Comparison of ENCODE assay signal across 8 cellular contexts in genomic region chr16:69131167-69131748, GRCh38. TPM values are rescaled to one million over a fixed set of nuclear protein-coding genes. Genes with fewer than 3 reads are reported as not detected.
DNase-seq lines count a peak whose midpoint lies in the region; ATAC-seq and TF ChIP-seq lines count a peak whose summit lies in the region.

No MANE protein-coding gene starts in this region.

- intact Hi-C loops in Panc1 (cut with micrococcal nuclease; ENCODE audit: unreplicated experiment) (no loop called here), lower leg skin (cut with DNase I; ENCODE audit: low total_unique reads) (no loop called here), tibial artery (cut with DNase I; ENCODE audit: low total_unique reads) (no loop called here)

- WGBS in lower leg skin, 2 donors = 0 to 2% methylated on average over 11 of the region's 11 CpGs

- TF ChIP-seq CTCF in 22Rv1 (IDR thresholded peaks at IDR 0.05) (no peak), GM10266 (IDR thresholded peaks at IDR 0.05; ENCODE audit: control insufficient read depth, insufficient read depth, low read depth, missing control alignments) (no peak), Panc1 (IDR thresholded peaks at IDR 0.05) (no peak), lower leg skin (IDR thresholded peaks at IDR 0.05) (no peak), tibial artery (IDR thresholded peaks at IDR 0.05) (no peak)

- CTCF ChIA-PET in Panc1 (lab: Charles Lee) = interaction anchor here (0.6 kb wide), 1 partner anchor 833 kb away, joined by 15 read pairs; no protein-coding TSS in a partner anchor

- no peaks in the 10 kb centered on the region for H3K9me3 ChIP-seq in Panc1 (ENCODE audit: control insufficient read depth, insufficient read depth, low read depth, low read length)
- H3K9me3 ChIP-seq in tibial artery = no peaks in the 10 kb centered on the region

- BruUV-seq in Panc1 (replicated peaks; lab: Mats Ljungman, UMichigan) = no TSS peak

- DNase-seq in GM10266 (ENCODE audit: extremely low spot score) (peak; percentile 54), Panc1 (ENCODE audit: low read depth, low spot score) (no peak), cerebellar cortex (ENCODE audit: low spot score) (peak; percentile 33), lower leg skin (ENCODE audit: low spot score in 2 of 2) (no peak), tibial artery (no peak), NCI-H2029 treated with DMSO at 0.1 percent for 48 hours (lab: John Stamatoyannopoulos, UW) (no peak)

- in situ Hi-C loops in Panc1 (cut with HindIII; ENCODE audit: low pct_unique_long_range_greater_than_20kb, low sequenced_read_pairs) = no loop called here

- POLR2A ChIA-PET in Panc1 (lab: Charles Lee) = interaction anchor here (0.7 kb wide), 1 partner anchor 129 kb away, joined by 4 read pairs; no protein-coding TSS in a partner anchor

- TF ChIP-seq POLR2A in lower leg skin (IDR thresholded peaks at IDR 0.05) = no peak

- no peaks in the 10 kb centered on the region for H3K27me3 ChIP-seq in Panc1 (ENCODE audit: control insufficient read depth, insufficient read depth, low read length)
- H3K27me3 ChIP-seq in tibial artery = no peaks in the 10 kb centered on the region

- H3K27ac ChIP-seq in 22Rv1 = peak overlapping the region; percentile 84
- H3K27ac ChIP-seq in Panc1 (ENCODE audit: low read length) = peak overlapping the region; percentile 89
- H3K27ac ChIP-seq in tibial artery = peak overlapping the region; percentile 77 to 81

- H3K4me1 ChIP-seq in Panc1 (ENCODE audit: control insufficient read depth, insufficient read depth, low read length) (peaks cover 17% of the 10 kb centered on the region), tibial artery (peaks cover 0 to 40% (median 28%) of the 10 kb centered on the region in 4 donors)

- H3K4me3 ChIP-seq in Panc1 (ENCODE audit: low read depth in 2 of 2, low read length in 2 of 2) (peak overlapping the region; percentile 61 to 92), lower leg skin (ENCODE audit: low read depth, poor library complexity, severe bottlenecking) (peak overlapping the region; percentile 81), tibial artery (peak overlapping the region; percentile 81 to 95)

- H3K36me3 ChIP-seq in Panc1 (ENCODE audit: control insufficient read depth, insufficient read depth, low read length) (peaks cover 9% of the 10 kb centered on the region), tibial artery (peaks cover 0 to 17% (median 14%) of the 10 kb centered on the region in 3 donors)

- ATAC-seq in Panc1 (no peak), HG03457 (IDR thresholded peaks at IDR 0.05; ENCODE audit: unreplicated experiment) (no peak)

RNA-seq across cellular contexts. Expression of gene CHTF8, which starts 1.1 kb away (rescaled TPM):
- total RNA-seq in Panc1 (2021; ENCODE audit: unreplicated experiment) (116 TPM), lower leg skin (100 to 1,000 TPM in 1 of 4 donors, 10 to 100 TPM in 3; 77.8 to 124 (median 82.8) TPM)
- 85.0 TPM for polyA plus RNA-seq in Panc1 (2012; ENCODE audit: insufficient read length)

RNA-seq across cellular contexts. Expression of gene UTP4, which starts 1.2 kb away (rescaled TPM):
- total RNA-seq in Panc1 (2021; ENCODE audit: unreplicated experiment) (61.7 TPM), lower leg skin (10 to 100 TPM; 13.3 to 22.0 (median 15.0) TPM)
- 41.6 TPM for polyA plus RNA-seq in Panc1 (2012; ENCODE audit: insufficient read length)

RNA-seq across cellular contexts. Expression of gene HAS3, which starts 25.8 kb away (rescaled TPM):
- total RNA-seq in Panc1 (2021; ENCODE audit: unreplicated experiment) (6.9 TPM), lower leg skin (1 to 10 TPM; 3.5 to 7.5 (median 4.8) TPM)
- 5.0 TPM for polyA plus RNA-seq in Panc1 (2012; ENCODE audit: insufficient read length)

RNA-seq across cellular contexts. Expression of gene SNTB2, which starts 55.7 kb away (rescaled TPM):
- total RNA-seq in Panc1 (2021; ENCODE audit: unreplicated experiment) (40.8 TPM), lower leg skin (10 to 100 TPM; 32.5 to 60.4 (median 51.8) TPM)
- polyA plus RNA-seq in Panc1 (2012; ENCODE audit: insufficient read length) = 13.5 TPM

Comparison
In these comparisons a context has a peak if more than half of its experiments do, and no peak if none do; other contexts are left out.
1. DNase-seq: peak in GM10266 (single experiment) and cerebellar cortex (single experiment); none in Panc1 (single experiment), lower leg skin (0 of 2), tibial artery (0 of 2) and NCI-H2029 treated with DMSO at 0.1 percent for 48 hours (single experiment).
2. Peak in every context shown above with its lines, with median percentiles within 50 percentile points of each other: H3K27ac ChIP-seq and H3K4me3 ChIP-seq.